Comparison of ENCODE assay signal across 25 cellular contexts in genomic region chr12:2410490-2410889, GRCh38.
"Had no signal": no experiment of that assay in that cellular context is flagged by ENCODE, and none has a peak within 500 bp of the region (broad histone marks: within the 10 kb centered on the region; RNA-seq: fewer than 3 reads in every experiment).

No MANE protein-coding gene starts in this region.

- H3K4me1 ChIP-seq: Peyer's patch, SJCRH30 had no signal

- H3K27me3 ChIP-seq: brain microvascular endothelial cell, Peyer's patch had no signal

- H3K4me1 Mint-ChIP-seq: activated CD4-positive, alpha-beta T cell treated with anti-CD3 and anti-CD28 coated beads for 36 hours; activated naive CD8-positive, alpha-beta T cell treated with anti-CD3 and anti-CD28 coated beads, Interleukin-2, amount 50 U/mL, for 24 hours had no signal

- DNase-seq: activated CD4-positive, alpha-beta T cell treated with anti-CD3 and anti-CD28 coated beads for 36 hours; activated CD4-positive, alpha-beta T cell treated with anti-CD3 and anti-CD28 coated beads, Interleukin-2, amount 50 U/mL, for 1 hour; activated CD8-positive, alpha-beta memory T cell treated with anti-CD3 and anti-CD28 coated beads, Interleukin-2, amount 50 U/mL, for 4 hours; activated CD8-positive, alpha-beta T cell treated with anti-CD3 and anti-CD28 coated beads for 36 hours; activated naive CD4-positive, alpha-beta T cell treated with Interleukin-2 at 50 U/mL for 16 hours; activated naive CD8-positive, alpha-beta T cell treated with anti-CD3 and anti-CD28 coated beads, Interleukin-2, amount 50 U/mL, for 24 hours; activated T-cell treated with anti-CD3 and anti-CD28 coated beads, Interleukin-2, amount 50 U/mL, for 1 hour; amniotic stem cell; brain microvascular endothelial cell; central memory CD4-positive, alpha-beta T cell; Kasumi-1; KBM-7; NCI-H146; NCI-H187 treated with DMSO at 0.1 percent for 48 hours; NCI-H2081 treated with DMSO at 0.1 percent for 48 hours; NCI-H446; NCI-H524; Right ventricle myocardium superior; SJCRH30; SK-N-SH; T-helper 1 cell had no signal

- H3K36me3 ChIP-seq: brain microvascular endothelial cell, Peyer's patch, SJCRH30 had no signal

- H3K4me3 ChIP-seq: Peyer's patch, SJCRH30 had no signal

- H3K27ac ChIP-seq: brain microvascular endothelial cell, Peyer's patch, RWPE1, SJCRH30, VCaP had no signal

- H3K4me3 Mint-ChIP-seq: activated CD4-positive, alpha-beta T cell treated with anti-CD3 and anti-CD28 coated beads for 36 hours; activated CD8-positive, alpha-beta T cell treated with anti-CD3 and anti-CD28 coated beads for 36 hours; activated naive CD8-positive, alpha-beta T cell treated with anti-CD3 and anti-CD28 coated beads, Interleukin-2, amount 50 U/mL, for 24 hours had no signal

- H3K9me3 ChIP-seq: Peyer's patch, SJCRH30, SK-N-SH had no signal

- H3K9ac ChIP-seq: SK-N-SH had no signal

- H3K27me3 Mint-ChIP-seq: activated CD4-positive, alpha-beta T cell treated with anti-CD3 and anti-CD28 coated beads for 36 hours; activated CD8-positive, alpha-beta T cell treated with anti-CD3 and anti-CD28 coated beads for 36 hours had no signal

- H3K36me3 Mint-ChIP-seq: activated naive CD4-positive, alpha-beta T cell treated with anti-CD3 and anti-CD28 coated beads, Interleukin-2, amount 50 U/mL, for 72 hours had no signal

- H3K9me3 Mint-ChIP-seq: activated CD8-positive, alpha-beta T cell treated with anti-CD3 and anti-CD28 coated beads for 36 hours; activated naive CD4-positive, alpha-beta T cell treated with anti-CD3 and anti-CD28 coated beads, Interleukin-2, amount 50 U/mL, for 72 hours; activated naive CD8-positive, alpha-beta T cell treated with anti-CD3 and anti-CD28 coated beads, Interleukin-2, amount 50 U/mL, for 24 hours had no signal

- H3K4me2 ChIP-seq: SK-N-SH had no signal

- H3K27ac Mint-ChIP-seq: activated CD4-positive, alpha-beta T cell treated with anti-CD3 and anti-CD28 coated beads for 36 hours; activated CD8-positive, alpha-beta T cell treated with anti-CD3 and anti-CD28 coated beads for 36 hours; activated naive CD4-positive, alpha-beta T cell treated with anti-CD3 and anti-CD28 coated beads, Interleukin-2, amount 50 U/mL, for 72 hours; activated naive CD8-positive, alpha-beta T cell treated with anti-CD3 and anti-CD28 coated beads, Interleukin-2, amount 50 U/mL, for 24 hours had no signal
